In the genomic region with DNA sequence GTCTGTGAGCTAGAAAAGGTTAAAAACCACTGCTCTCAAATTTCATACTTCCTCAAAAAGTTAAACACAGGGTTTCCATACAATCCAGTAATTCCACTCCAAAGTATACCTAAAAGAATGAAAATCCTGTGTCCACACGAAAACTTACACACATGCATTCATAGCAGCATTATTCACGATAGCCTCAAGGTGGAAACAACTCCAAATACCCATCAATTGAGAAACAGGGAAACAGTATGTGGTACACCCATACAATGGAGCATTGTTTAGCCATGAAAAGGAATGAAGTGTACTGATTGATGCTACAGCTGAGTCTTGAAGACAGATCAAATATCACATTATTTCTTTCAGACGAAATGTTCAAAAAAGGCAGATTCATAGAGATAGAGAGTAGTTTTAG, we compare ENCODE assay signal across 16 cellular contexts. TPM values are rescaled to one million over a fixed set of nuclear protein-coding genes. Genes with fewer than 3 reads are reported as not detected.
DNase-seq lines count a peak whose midpoint lies in the region; ATAC-seq and TF ChIP-seq lines count a peak whose summit lies in the region.
"Had no signal": no experiment of that assay in that cellular context is flagged by ENCODE, and none has a peak within 500 bp of the region (broad histone marks: within the 10 kb centered on the region; RNA-seq: fewer than 3 reads in every experiment).

No MANE protein-coding gene starts in this region.

- intact Hi-C loops in CD4-positive, alpha-beta T cell (cut with DNase I, micrococcal nuclease), result no loop called here

- H3K36me3 Mint-ChIP-seq in T-helper 1 cell treated with Interleukin-12 subunit alpha and Interleukin-12 subunit beta and Interleukin-4 antibody, amounts not matched to agents 30 μg/mL and 1 μg/mL, for 36 hours (ENCODE audit: low read depth), result peaks cover 60% of the 10 kb centered on the region
- peaks cover 76% of the 10 kb centered on the region for H3K36me3 Mint-ChIP-seq in CD4-positive, alpha-beta T cell (ENCODE audit: low read depth)
- H3K36me3 Mint-ChIP-seq in activated CD4-positive, alpha-beta memory T cell treated with anti-CD3 and anti-CD28 coated beads, Interleukin-2, amount 10 ng/mL, durations not matched to agents 7 days and 5 days (ENCODE audit: low read depth), result peaks cover 84% of the 10 kb centered on the region

- no peaks in the 10 kb centered on the region for H3K27me3 ChIP-seq in CD4-positive, alpha-beta T cell (ENCODE audit: control insufficient read depth, insufficient read depth, low read length)
- H3K27me3 ChIP-seq: SJSA1, stomach, upper lobe of left lung had no signal

- H3K4me1 Mint-ChIP-seq in T-helper 1 cell treated with Interleukin-12 subunit alpha and Interleukin-12 subunit beta and Interleukin-4 antibody, amounts not matched to agents 30 μg/mL and 1 μg/mL, for 36 hours (ENCODE audit: low read depth), result peaks cover 50% of the 10 kb centered on the region
- H3K4me1 Mint-ChIP-seq in CD4-positive, alpha-beta T cell (ENCODE audit: low read depth), result peaks cover 95% of the 10 kb centered on the region
- H3K4me1 Mint-ChIP-seq in activated CD4-positive, alpha-beta memory T cell treated with anti-CD3 and anti-CD28 coated beads, Interleukin-2, amount 10 ng/mL, durations not matched to agents 7 days and 5 days, result peaks cover 80% of the 10 kb centered on the region

- H3K27me3 Mint-ChIP-seq in T-helper 1 cell treated with Interleukin-12 subunit alpha and Interleukin-12 subunit beta and Interleukin-4 antibody, amounts not matched to agents 30 μg/mL and 1 μg/mL, for 36 hours (ENCODE audit: low read depth), result no peaks in the 10 kb centered on the region
- H3K27me3 Mint-ChIP-seq in CD4-positive, alpha-beta T cell, result no peaks in the 10 kb centered on the region
- H3K27me3 Mint-ChIP-seq in activated CD4-positive, alpha-beta memory T cell treated with anti-CD3 and anti-CD28 coated beads, Interleukin-2, amount 10 ng/mL, durations not matched to agents 7 days and 5 days, result no peaks in the 10 kb centered on the region

- POLR2A ChIA-PET in CD4-positive, alpha-beta T cell (lab: Charles Lee), result interaction anchor here (1.0 to 5.5 kb wide), 4 partner anchors 9 to 18 kb away, joined by 3 to 69 read pairs (median 4); no protein-coding TSS in a partner anchor
- POLR2A ChIA-PET in activated CD4-positive, alpha-beta memory T cell treated with anti-CD3 and anti-CD28 coated beads, Interleukin-2, amount 10 ng/mL, durations not matched to agents 7 days and 5 days (lab: Charles Lee), result interaction anchor here (6.1 to 9.2 kb wide), 3 partner anchors 11 to 37 kb away, joined by 110 to 190 read pairs (median 120); partner anchors contain the start of gene UXS1

- peak overlapping the region; percentile 9 for H3K27ac ChIP-seq in CD4-positive, alpha-beta T cell (ENCODE audit: low read depth, low read length)
- H3K27ac ChIP-seq: 22Rv1, SJSA1, stomach had no signal

- ATAC-seq in CD4-positive, alpha-beta T cell (ENCODE audit: poor library complexity), result no peak

- peak overlapping the region; percentile 25 for H3K4me3 Mint-ChIP-seq in T-helper 1 cell treated with Interleukin-12 subunit alpha and Interleukin-12 subunit beta and Interleukin-4 antibody, amounts not matched to agents 30 μg/mL and 1 μg/mL, for 36 hours
- peak overlapping the region; percentile 89 for H3K4me3 Mint-ChIP-seq in CD4-positive, alpha-beta T cell
- H3K4me3 Mint-ChIP-seq in activated CD4-positive, alpha-beta memory T cell treated with anti-CD3 and anti-CD28 coated beads, Interleukin-2, amount 10 ng/mL, durations not matched to agents 7 days and 5 days, result peak overlapping the region; percentile 66
- H3K4me3 Mint-ChIP-seq: nephron progenitor cell had no signal

- no peak for DNase-seq in T-helper 1 cell
- DNase-seq in CD4-positive, alpha-beta T cell, result no peak
- DNase-seq in activated CD4-positive, alpha-beta memory T cell treated with anti-CD3 and anti-CD28 coated beads, Interleukin-2, amount 10 ng/mL, durations not matched to agents 7 days and 5 days, result no peak
- peak; percentile 93 for DNase-seq in foreskin melanocyte
- no peak for DNase-seq in RPMI8226
- DNase-seq in mesenteric fat pad (ENCODE audit: low spot score), result no peak
- DNase-seq in foreskin fibroblast, result no peak
- DNase-seq: activated CD4-positive, alpha-beta T cell treated with anti-CD3 and anti-CD28 coated beads for 4 hours; AML-193; islet precursor cell; nephron progenitor cell; stomach; upper lobe of left lung had no signal

- no peak for TF ChIP-seq CTCF in CD4-positive, alpha-beta T cell (IDR thresholded peaks at IDR 0.05)
- TF ChIP-seq CTCF in foreskin fibroblast (IDR thresholded peaks at IDR 0.05; ENCODE audit: low read depth, low read length), result no peak

- CTCF ChIA-PET in CD4-positive, alpha-beta T cell (lab: Charles Lee), result interaction anchor here (1.0 kb wide), 2 partner anchors 8 to 9 kb away, joined by 4 to 5 read pairs; no protein-coding TSS in a partner anchor
- CTCF ChIA-PET in activated CD4-positive, alpha-beta memory T cell treated with anti-CD3 and anti-CD28 coated beads, Interleukin-2, amount 10 ng/mL, durations not matched to agents 7 days and 5 days (lab: Charles Lee), result interaction anchor here (1.1 to 5.8 kb wide), 6 partner anchors 12 to 62 kb away, joined by 3 to 68 read pairs (median 16); no protein-coding TSS in a partner anchor

- peaks cover 23% of the 10 kb centered on the region for H3K9me3 ChIP-seq in CD4-positive, alpha-beta T cell (ENCODE audit: control insufficient read depth, low read length)
- H3K9me3 ChIP-seq: SJSA1 had no signal

- H3K27ac Mint-ChIP-seq in T-helper 1 cell treated with Interleukin-12 subunit alpha and Interleukin-12 subunit beta and Interleukin-4 antibody, amounts not matched to agents 30 μg/mL and 1 μg/mL, for 36 hours, result no peak overlapping the region
- H3K27ac Mint-ChIP-seq in CD4-positive, alpha-beta T cell, result peak overlapping the region; percentile 95
- H3K27ac Mint-ChIP-seq in activated CD4-positive, alpha-beta memory T cell treated with anti-CD3 and anti-CD28 coated beads, Interleukin-2, amount 10 ng/mL, durations not matched to agents 7 days and 5 days, result peak overlapping the region; percentile 53
- H3K27ac Mint-ChIP-seq: nephron progenitor cell had no signal

- peaks cover 31% of the 10 kb centered on the region for H3K9me3 Mint-ChIP-seq in T-helper 1 cell treated with Interleukin-12 subunit alpha and Interleukin-12 subunit beta and Interleukin-4 antibody, amounts not matched to agents 30 μg/mL and 1 μg/mL, for 36 hours
- peaks cover 11% of the 10 kb centered on the region for H3K9me3 Mint-ChIP-seq in CD4-positive, alpha-beta T cell
- H3K9me3 Mint-ChIP-seq in activated CD4-positive, alpha-beta memory T cell treated with anti-CD3 and anti-CD28 coated beads, Interleukin-2, amount 10 ng/mL, durations not matched to agents 7 days and 5 days, result peaks cover 35% of the 10 kb centered on the region

- no peak overlapping the region for H3K4me3 ChIP-seq in foreskin fibroblast (ENCODE audit: low read depth in 1 of 2, low read length in 2 of 2)
- H3K4me3 ChIP-seq: SJSA1, stomach, upper lobe of left lung had no signal

RNA-seq across cellular contexts. Expression of gene UXS1, which starts 36.7 kb away (rescaled TPM):
- total RNA-seq in CD4-positive, alpha-beta T cell, result 10 to 100 TPM; 59.3 to 67.1 TPM
- 10 to 100 TPM; 74.4 to 74.6 TPM for total RNA-seq in activated CD4-positive, alpha-beta memory T cell treated with anti-CD3 and anti-CD28 coated beads, Interleukin-2, amount 10 ng/mL, durations not matched to agents 7 days and 5 days
- 23.1 TPM for total RNA-seq in mesenteric fat pad

Comparison
In these comparisons a context has a peak if more than half of its experiments do, and no peak if none do; other contexts are left out.
1. H3K4me3 Mint-ChIP-seq: peak in every context shown above with its lines; median percentile 89 in CD4-positive, alpha-beta T cell; 66 in activated CD4-positive, alpha-beta memory T cell treated with anti-CD3 and anti-CD28 coated beads, Interleukin-2, amount 10 ng/mL, durations not matched to agents 7 days and 5 days; 25 in T-helper 1 cell treated with Interleukin-12 subunit alpha and Interleukin-12 subunit beta and Interleukin-4 antibody, amounts not matched to agents 30 μg/mL and 1 μg/mL, for 36 hours.